ENCODE assay signal across 8 cellular contexts in the genomic region with DNA sequence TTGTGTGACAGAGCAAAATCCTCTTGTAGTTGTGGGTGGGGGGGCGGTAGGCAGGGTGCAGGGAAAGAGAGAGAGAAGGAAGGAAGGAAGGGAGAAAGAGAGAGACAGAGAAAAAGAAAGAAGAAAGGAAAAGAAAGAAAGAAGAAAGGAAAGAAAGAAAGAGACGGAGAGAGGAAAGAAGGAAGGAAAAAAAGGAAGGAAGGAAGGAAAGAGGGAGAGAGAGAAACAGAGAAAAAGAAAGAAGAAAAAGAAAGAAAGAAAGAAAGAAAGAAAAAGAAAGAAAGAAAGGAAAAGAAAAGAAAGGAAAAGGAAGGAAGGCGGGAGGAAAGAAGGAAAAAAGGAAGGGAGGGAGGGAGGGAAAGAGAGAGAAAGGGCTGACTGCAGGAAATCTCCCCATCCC. TPM values are rescaled to one million over a fixed set of nuclear protein-coding genes. Genes with fewer than 3 reads are reported as not detected.
"Had no signal": no experiment of that assay in that cellular context is flagged by ENCODE, and none has a peak within 500 bp of the region (broad histone marks: within the 10 kb centered on the region; RNA-seq: fewer than 3 reads in every experiment).

No MANE protein-coding gene starts in this region.

- ATAC-seq: GM23338 had no signal

- H3K4me3 Mint-ChIP-seq: GM23338, H9, HFFc6 had no signal

- FAIRE-seq: H1, H54 had no signal

- H3K4me1 Mint-ChIP-seq: GM23338 had no signal

- H3K4me2 ChIP-seq: GM23338 had no signal

- H3K27ac Mint-ChIP-seq: GM23338, HFFc6 had no signal

- H3K4me3 ChIP-seq: GM23338 had no signal

- DNase-seq: HCEC 1CT, HFFc6, IMR-90, KBM-7 had no signal

- H2AFZ ChIP-seq: GM23338 had no signal

- H3K9me3 Mint-ChIP-seq: GM23338, H9, HFFc6 had no signal

RNA-seq across cellular contexts. Expression of a gene that starts 29.2 kb away (rescaled TPM):
- total RNA-seq: H1, H9, HFFc6, IMR-90 had no signal
- polyA plus RNA-seq: GM23338, H1, IMR-90 had no signal

RNA-seq across cellular contexts. Expression of a gene that starts 40.4 kb away (rescaled TPM):
- total RNA-seq: HFFc6, IMR-90 had no signal
- polyA plus RNA-seq: IMR-90 had no signal

RNA-seq across cellular contexts. Expression of a gene that starts 51.4 kb away (rescaled TPM):
- total RNA-seq: GM23338, HFFc6, IMR-90 had no signal
- polyA plus RNA-seq: IMR-90 had no signal
